Comparison of ENCODE assay signal across 13 cellular contexts in the genomic region with DNA sequence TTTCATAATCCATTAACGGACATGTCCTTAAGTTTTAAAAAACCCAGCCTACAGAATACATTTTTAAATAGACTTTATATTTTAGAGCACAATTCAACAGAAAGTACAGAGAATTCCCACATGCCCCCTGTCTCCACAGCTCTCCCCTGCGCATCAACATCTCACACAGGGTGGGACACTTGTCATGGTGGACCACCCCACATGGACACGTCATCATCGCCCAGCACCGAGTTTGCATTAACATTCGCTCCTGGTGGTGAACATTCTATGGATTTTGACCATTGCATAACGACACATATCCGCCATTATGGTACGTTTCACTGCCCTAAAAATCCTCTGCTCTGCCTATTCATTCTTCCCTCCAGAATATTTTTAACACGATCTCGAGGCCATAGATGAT. TPM values are rescaled to one million over a fixed set of nuclear protein-coding genes. Genes with fewer than 3 reads are reported as not detected.
DNase-seq lines count a peak whose midpoint lies in the region; ATAC-seq and TF ChIP-seq lines count a peak whose summit lies in the region.
"Had no signal": no experiment of that assay in that cellular context is flagged by ENCODE, and none has a peak within 500 bp of the region (broad histone marks: within the 10 kb centered on the region; RNA-seq: fewer than 3 reads in every experiment).

No MANE protein-coding gene starts in this region.

- WGBS in IMR-90 (ENCODE audit: extremely low coverage in 2 of 2, insufficient read length in 1 of 2), 2 experiments = 95% methylated on average over 4 of the region's 11 CpGs; no CpG with 5 or more reads in 1 of the 2 experiments
- 89 to 93% methylated on average over 9 to 11 of the region's 11 CpGs for WGBS in endodermal cell (ENCODE audit: insufficient coverage in 1 of 2, insufficient read length in 1 of 2), 2 experiments

- H2AFZ ChIP-seq in IMR-90 (replicated peaks; ENCODE audit: low read length, poor library complexity) = peak overlapping the region; percentile 53

- H3K14ac ChIP-seq in IMR-90 (replicated peaks; ENCODE audit: low read depth, low read length) = no peak overlapping the region

- H3K27me3 ChIP-seq in Caco-2 (replicated peaks; ENCODE audit: control insufficient read depth, insufficient read depth, low read length) (no peaks in the 10 kb centered on the region), IMR-90 (ENCODE audit: control insufficient read depth, insufficient read depth, low read length) (no peaks in the 10 kb centered on the region), endodermal cell (ENCODE audit: control insufficient read depth, insufficient read depth, low read length, poor library complexity, severe bottlenecking) (peaks cover 11% of the 10 kb centered on the region), upper lobe of right lung (peaks cover 34% of the 10 kb centered on the region)

- POLR2A ChIA-PET in Caco-2 (lab: Charles Lee) = no interaction called here
- POLR2A ChIA-PET in IMR-90 (lab: Charles Lee; ENCODE audit: unreplicated experiment) = no interaction called here
- POLR2A ChIA-PET in MCF 10A (lab: Yijun Ruan, JAX) = interaction anchor here (0.8 kb wide), 1 partner anchor 10 kb away, joined by 4 read pairs; no protein-coding TSS in a partner anchor

- peak overlapping the region; percentile 42 for H3K4me3 Mint-ChIP-seq in Caco-2 (ENCODE audit: unreplicated experiment)
- H3K4me3 Mint-ChIP-seq in endodermal cell = peak overlapping the region; percentile 64
- H3K4me3 Mint-ChIP-seq in neural crest cell = peak overlapping the region; percentile 36
- no peak overlapping the region for H3K4me3 Mint-ChIP-seq in MCF 10A (ENCODE audit: unreplicated experiment)

- no peak overlapping the region for H2BK5ac ChIP-seq in IMR-90 (ENCODE audit: low read depth, low read length, poor library complexity, severe bottlenecking)

- H3K4ac ChIP-seq in IMR-90 (ENCODE audit: low read depth, low read length) = no peak overlapping the region

- peaks cover 10% of the 10 kb centered on the region for H3K27me3 Mint-ChIP-seq in Caco-2 (ENCODE audit: insufficient read depth, unreplicated experiment)
- peaks cover 16% of the 10 kb centered on the region for H3K27me3 Mint-ChIP-seq in endodermal cell (ENCODE audit: insufficient read depth)
- peaks cover 51% of the 10 kb centered on the region for H3K27me3 Mint-ChIP-seq in neural crest cell (ENCODE audit: low read depth)
- peaks cover 12% of the 10 kb centered on the region for H3K27me3 Mint-ChIP-seq in MCF 10A (ENCODE audit: insufficient read depth, unreplicated experiment)

- CTCF ChIA-PET in Caco-2 (lab: Charles Lee) (interaction anchor here (1.2 to 1.9 kb wide), 4 partner anchors 10 to 78 kb away, joined by 4 to 14 read pairs (median 8); no protein-coding TSS in a partner anchor), IMR-90 (lab: Yijun Ruan, JAX) (interaction anchor here (1.0 kb wide), 1 partner anchor 214 kb away, joined by 3 read pairs; no protein-coding TSS in a partner anchor), MCF 10A (lab: Yijun Ruan, JAX) (interaction anchor here (0.6 to 1.1 kb wide), 4 partner anchors 11 to 257 kb away, joined by 3 read pairs; no protein-coding TSS in a partner anchor)

- H3K4me3 ChIP-seq in Caco-2 (ENCODE audit: low read depth, low read length) = no peak overlapping the region
- no peak overlapping the region for H3K4me3 ChIP-seq in IMR-90 (ENCODE audit: insufficient read depth, low read depth, low read length)
- no peak overlapping the region for H3K4me3 ChIP-seq in endodermal cell (ENCODE audit: low read length)
- no peak overlapping the region for H3K4me3 ChIP-seq in upper lobe of right lung

- H3K36me3 ChIP-seq in Caco-2 (ENCODE audit: control insufficient read depth, insufficient read depth, low read length) = no peaks in the 10 kb centered on the region
- no peaks in the 10 kb centered on the region for H3K36me3 ChIP-seq in IMR-90 (ENCODE audit: control insufficient read depth, insufficient read depth, low read length)
- no peaks in the 10 kb centered on the region for H3K36me3 ChIP-seq in endodermal cell (ENCODE audit: control insufficient read depth, insufficient read depth, low read length)
- no peaks in the 10 kb centered on the region for H3K36me3 ChIP-seq in upper lobe of right lung
- H3K36me3 ChIP-seq: HAP-1 had no signal

- H3K27ac ChIP-seq in IMR-90 (ENCODE audit: insufficient read depth, low read length) (no peak overlapping the region), endodermal cell (ENCODE audit: low read depth, low read length) (no peak overlapping the region), upper lobe of right lung (no peak overlapping the region)
- H3K27ac ChIP-seq: HL-60 had no signal

- H3K4me2 ChIP-seq in IMR-90 (ENCODE audit: low read depth, low read length) = no peak overlapping the region

- H2AK5ac ChIP-seq in IMR-90 (ENCODE audit: low read depth, low read length) = peak overlapping the region; percentile 86

- no peak for ATAC-seq in IMR-90 (ENCODE audit: low read depth)
- no peak for ATAC-seq in upper lobe of right lung
- no peak for ATAC-seq in GM19463 (IDR thresholded peaks at IDR 0.05; ENCODE audit: unreplicated experiment)

- H4K8ac ChIP-seq in IMR-90 (ENCODE audit: low read depth in 2 of 2, low read length in 2 of 2) = no peak overlapping the region

- H3K36me3 Mint-ChIP-seq in Caco-2 (ENCODE audit: insufficient read depth, unreplicated experiment) = no peaks in the 10 kb centered on the region
- peaks cover 3% of the 10 kb centered on the region for H3K36me3 Mint-ChIP-seq in endodermal cell (ENCODE audit: low read depth)
- H3K36me3 Mint-ChIP-seq in neural crest cell (ENCODE audit: low read depth) = no peaks in the 10 kb centered on the region
- no peaks in the 10 kb centered on the region for H3K36me3 Mint-ChIP-seq in MCF 10A (ENCODE audit: insufficient read depth, unreplicated experiment)

- peak overlapping the region; percentile 35 for H2AK9ac ChIP-seq in IMR-90 (replicated peaks; ENCODE audit: low read depth, low read length, poor library complexity)

- H3K23ac ChIP-seq in IMR-90 (ENCODE audit: low read depth, low read length) = no peak overlapping the region

- no peak overlapping the region for H2BK15ac ChIP-seq in IMR-90 (ENCODE audit: low read depth, low read length)

- TF ChIP-seq RAD21 in IMR-90 (IDR thresholded peaks at IDR 0.05; ENCODE audit: low read length) = no peak

- in situ Hi-C loops in IMR-90 (cut with MboI; ENCODE audit: low sequenced_read_pairs) = no loop called here

- H3K4me1 Mint-ChIP-seq in Caco-2 (ENCODE audit: low read depth, unreplicated experiment) (peaks cover 7% of the 10 kb centered on the region), endodermal cell (peaks cover 45% of the 10 kb centered on the region), neural crest cell (peaks cover 11% of the 10 kb centered on the region), MCF 10A (ENCODE audit: insufficient read depth, unreplicated experiment) (no peaks in the 10 kb centered on the region)

- H4K5ac ChIP-seq in IMR-90 (ENCODE audit: low read depth, low read length) = no peak overlapping the region

- H3K9me3 ChIP-seq in Caco-2 = no peaks in the 10 kb centered on the region
- H3K9me3 ChIP-seq in IMR-90 (ENCODE audit: control insufficient read depth, insufficient read depth, low read length) = no peaks in the 10 kb centered on the region
- no peaks in the 10 kb centered on the region for H3K9me3 ChIP-seq in endodermal cell (ENCODE audit: control insufficient read depth, low read length)
- H3K9me3 ChIP-seq in upper lobe of right lung = no peaks in the 10 kb centered on the region
- H3K9me3 ChIP-seq: HAP-1 had no signal

- H2BK20ac ChIP-seq in IMR-90 (ENCODE audit: low read depth, low read length) = 0 out of 2 replicates have a peak overlapping the region, but pooled peaks have one; percentile 11

- dilution Hi-C loops in IMR-90 (cut with HindIII; ENCODE audit: low sequenced_read_pairs, unreplicated experiment) = no loop called here

- H3K4me1 ChIP-seq in Caco-2 = no peaks in the 10 kb centered on the region
- H3K4me1 ChIP-seq in IMR-90 (ENCODE audit: control insufficient read depth, insufficient read depth, low read length) = no peaks in the 10 kb centered on the region
- H3K4me1 ChIP-seq in endodermal cell (ENCODE audit: control insufficient read depth, insufficient read depth, low read length) = peaks cover 6% of the 10 kb centered on the region
- H3K4me1 ChIP-seq in upper lobe of right lung = no peaks in the 10 kb centered on the region
- H3K4me1 ChIP-seq: HAP-1 had no signal

- H3K18ac ChIP-seq in IMR-90 (ENCODE audit: low read depth, low read length) = no peak overlapping the region

- no peak overlapping the region; the same call in 1 of the 2 replicates for H2BK120ac ChIP-seq in IMR-90 (ENCODE audit: low read depth, low read length)

- H3K9me3 Mint-ChIP-seq in Caco-2 (ENCODE audit: unreplicated experiment) = no peaks in the 10 kb centered on the region
- H3K9me3 Mint-ChIP-seq in endodermal cell = peaks cover under 1% of the 10 kb centered on the region
- no peaks in the 10 kb centered on the region for H3K9me3 Mint-ChIP-seq in neural crest cell
- H3K9me3 Mint-ChIP-seq in MCF 10A (ENCODE audit: unreplicated experiment) = no peaks in the 10 kb centered on the region

- H3K56ac ChIP-seq in IMR-90 (ENCODE audit: extremely low read depth, insufficient read depth, low read length) = no peak overlapping the region

- BruUV-seq in Caco-2 (replicated peaks; lab: Mats Ljungman, UMichigan) = no TSS peak
- no TSS peak for BruUV-seq in IMR-90 (replicated peaks; lab: Mats Ljungman, UMichigan)
- BruUV-seq in MCF 10A (replicated peaks; lab: Mats Ljungman, UMichigan) = no TSS peak

- no peak overlapping the region for H3K9ac ChIP-seq in IMR-90 (ENCODE audit: low read depth, low read length)
- no peak overlapping the region for H3K9ac ChIP-seq in endodermal cell (ENCODE audit: extremely low read depth, low read length, poor library complexity, severe bottlenecking)

- H3K9me1 ChIP-seq in IMR-90 (ENCODE audit: insufficient read depth, low read length) = peaks cover 4% of the 10 kb centered on the region; the same call in 1 of the 2 replicates

- H4K20me1 ChIP-seq in IMR-90 (ENCODE audit: insufficient read depth, low read length) = no peaks in the 10 kb centered on the region

- TF ChIP-seq POLR2A in IMR-90 (IDR thresholded peaks at IDR 0.05; ENCODE audit: low read depth, low read length) = no peak

- DNase-seq in Caco-2 (no peak), IMR-90 (no peak), endodermal cell (no peak), neural crest cell (ENCODE audit: low read depth, low spot score) (no peak), upper lobe of right lung (no peak), MCF 10A (ENCODE audit: unreplicated experiment) (no peak), NCI-H2081 treated with DMSO at 0.1 percent for 48 hours (lab: John Stamatoyannopoulos, UW) (no peak)
- DNase-seq: NCI-H2029, NCI-H510A had no signal

- intact Hi-C loops in Caco-2 (cut with micrococcal nuclease; ENCODE audit: unreplicated experiment) (loop anchor here (5.0 kb wide), 1 partner anchor 222 kb away; a partner anchor contains a TSS), IMR-90 (cut with micrococcal nuclease) (loop anchor here (2.0 to 5.0 kb wide), 2 partner anchors 78 to 214 kb away; no protein-coding TSS in a partner anchor), upper lobe of right lung (cut with DNase I) (no loop called here), MCF 10A (cut with micrococcal nuclease) (no loop called here)

- no peak overlapping the region for H4K91ac ChIP-seq in IMR-90 (ENCODE audit: insufficient read depth, low read depth, low read length)

- peaks cover 0 to 23% of the 10 kb centered on the region in 2 experiments; a peak in 2 of 4 replicates for H3K79me1 ChIP-seq in IMR-90 (ENCODE audit: low read depth in 1 of 2, low read length in 2 of 2)

- H3K27ac Mint-ChIP-seq in Caco-2 (ENCODE audit: unreplicated experiment) (no peak overlapping the region), endodermal cell (peak overlapping the region; percentile 84), neural crest cell (ENCODE audit: unreplicated experiment) (no peak overlapping the region), MCF 10A (ENCODE audit: low read depth, unreplicated experiment) (no peak overlapping the region)
- H3K27ac Mint-ChIP-seq: CD14-positive monocyte had no signal

- TF ChIP-seq CTCF in Caco-2 (IDR thresholded peaks at IDR 0.05; ENCODE audit: insufficient read depth in 1 of 2, low read depth in 1 of 2, low read length in 1 of 2, severe bottlenecking in 1 of 2, unreplicated experiment in 1 of 2) (no peak), IMR-90 (conservative IDR thresholded peaks at IDR 0.05; ENCODE audit: low read depth, low read length) (no peak), endodermal cell (conservative IDR thresholded peaks at IDR 0.05) (no peak), neural crest cell (conservative IDR thresholded peaks at IDR 0.05) (no peak), upper lobe of right lung (IDR thresholded peaks at IDR 0.05) (no peak), MCF 10A (IDR thresholded peaks at IDR 0.05; ENCODE audit: unreplicated experiment) (no peak)

RNA-seq across cellular contexts. Expression of a gene that starts 1.1 kb away (rescaled TPM):
- 0.28 and 0.29 TPM in 2 replicates for total RNA-seq in Caco-2 (2022)
- total RNA-seq in IMR-90 (2012; rRNA removed) = 0.54 and 0.56 TPM in 2 replicates
- polyA plus RNA-seq in IMR-90 (2012; rRNA removed) = 1.4 TPM in 2 replicates
- 0.61 and 2.1 TPM in 2 replicates for polyA plus RNA-seq in IMR-90 (2012; cell fraction: cytosol; rRNA removed)
- 0.88 and 2.2 TPM in 2 replicates for polyA plus RNA-seq in IMR-90 (2012; cell fraction: nucleus; rRNA removed; ENCODE audit: low replicate concordance)
- 10 to 100 TPM in 1 of 2 donors, 1 to 10 TPM in 1; 5.2 to 17.0 TPM for total RNA-seq in endodermal cell
- 3.5 TPM for polyA plus RNA-seq in endodermal cell (2013, experiment 1 of 2)
- 4.1 TPM for polyA plus RNA-seq in endodermal cell (2013, experiment 2 of 2)
- total RNA-seq in neural crest cell = 0.93 and 1.1 TPM in 2 replicates
- 0.17 TPM for total RNA-seq in upper lobe of right lung
- total RNA-seq in MCF 10A (2022) = not detected in 2 replicates
- polyA plus RNA-seq: CD14-positive monocyte had no signal

Comparison
In these comparisons a context has a peak if more than half of its experiments do, and no peak if none do; other contexts are left out.
1. intact Hi-C loops: an anchor here in Caco-2 (5.0 kb wide) and IMR-90 (2.0 to 5.0 kb wide); none called in upper lobe of right lung and MCF 10A.